ENCODE assay signal across 8 cellular contexts in genomic region chr16:67935096-67935401, GRCh38. TPM values are rescaled to one million over a fixed set of nuclear protein-coding genes. Genes with fewer than 3 reads are reported as not detected.
DNase-seq lines count a peak whose midpoint lies in the region; ATAC-seq and TF ChIP-seq lines count a peak whose summit lies in the region.

No MANE protein-coding gene starts in this region.

- no peaks in the 10 kb centered on the region for H3K27me3 ChIP-seq in GM23248 (replicated peaks; ENCODE audit: insufficient read depth)
- H3K27me3 ChIP-seq in gastrocnemius medialis, result no peaks in the 10 kb centered on the region

- H4K20me1 ChIP-seq in GM23248 (ENCODE audit: insufficient read depth), result no peaks in the 10 kb centered on the region

- no peaks in the 10 kb centered on the region for H3K9me2 ChIP-seq in GM23248 (ENCODE audit: insufficient read depth)

- peak overlapping the region; percentile 92 for H3K9ac ChIP-seq in GM23248

- 0 out of 2 replicates have a peak, but pooled peaks cover 3% of the 10 kb centered on the region for H3K79me2 ChIP-seq in GM23248 (ENCODE audit: insufficient read depth)

- peak overlapping the region; percentile 91 for H3K4me2 ChIP-seq in GM23248 (ENCODE audit: unreplicated experiment)

- 33% methylated on average over 12 to 13 of the region's 13 CpGs for WGBS in GM23248 (ENCODE audit: low coverage in 1 of 2, low lambda C conversion rate in 2 of 2, missing lambda C conversion rate in 2 of 2), 2 experiments

- in situ Hi-C loops in GM23248 (cut with MboI), result no loop called here
- in situ Hi-C loops in gastrocnemius medialis (cut with MboI; ENCODE audit: low sequenced_read_pairs in 4 of 4), result loop anchor here in 1 of 4 donors (10.0 kb wide), 1 partner anchor 50 kb away; the partner anchor contains the start of gene NRN1L

- H3K36me3 ChIP-seq in GM23248 (ENCODE audit: low read depth), result no peaks in the 10 kb centered on the region
- H3K36me3 ChIP-seq in gastrocnemius medialis, result peaks cover 0 to 4% of the 10 kb centered on the region in 2 donors

- H2AFZ ChIP-seq in GM23248, result peak overlapping the region; percentile 34

- intact Hi-C loops in Right ventricle myocardium superior (cut with DNase I), result no loop called here
- intact Hi-C loops in gastrocnemius medialis (cut with DNase I; ENCODE audit: low total_unique reads), result loop anchor here (2.0 to 10.0 kb wide), 2 partner anchors 54 to 380 kb away; no protein-coding TSS in a partner anchor

- ATAC-seq in Right ventricle myocardium superior (ENCODE audit: poor library complexity) (peak; percentile 6), gastrocnemius medialis (peak; percentile 3 to 7), HG02870 (IDR thresholded peaks at IDR 0.05; ENCODE audit: unreplicated experiment) (no peak)

- no peak for TF ChIP-seq POLR2A in gastrocnemius medialis (IDR thresholded peaks at IDR 0.05)

- H3K4me1 ChIP-seq in GM23248 (ENCODE audit: insufficient read depth), result peaks cover 15% of the 10 kb centered on the region
- peaks cover 22 to 27% of the 10 kb centered on the region in 2 donors for H3K4me1 ChIP-seq in gastrocnemius medialis

- H3K4me3 ChIP-seq in GM23248 (peak overlapping the region; percentile 92), gastrocnemius medialis (peak overlapping the region; percentile 79 to 99 (median 93))

- DNase-seq in GM23248 (peak; percentile 36), Right ventricle myocardium superior (no peak), gastrocnemius medialis (no peak), hippocampal formation (lab: John Stamatoyannopoulos, UW) (no peak), SKM-1 treated with dmso at 0.1 percent for 144 hours (lab: John Stamatoyannopoulos, UW; ENCODE audit: unreplicated experiment) (no peak)
- no peak for DNase-seq in activated CD4-positive, alpha-beta T cell treated with anti-CD3 and anti-CD28 coated beads, Interleukin-2, amount 50 U/mL, for 1 hour

- H3K27ac ChIP-seq in GM23248, result peak overlapping the region; percentile 79; the same call in 1 of the 2 replicates
- peak overlapping the region; percentile 85 for H3K27ac ChIP-seq in VCaP
- peak overlapping the region; percentile 91 to 98 (median 94) for H3K27ac ChIP-seq in gastrocnemius medialis

- TF ChIP-seq CTCF in VCaP (conservative IDR thresholded peaks at IDR 0.05), result no peak
- no peak for TF ChIP-seq CTCF in gastrocnemius medialis (IDR thresholded peaks at IDR 0.05 in 4 of 5, conservative IDR thresholded peaks at IDR 0.05 in 1 of 5)

- H3K9me3 ChIP-seq in GM23248 (ENCODE audit: low read depth) (no peaks in the 10 kb centered on the region), gastrocnemius medialis (no peaks in the 10 kb centered on the region)

- H3F3A ChIP-seq in GM23248 (ENCODE audit: insufficient read depth), result peaks cover 15% of the 10 kb centered on the region

RNA-seq across cellular contexts. Expression of gene PSMB10, which starts 1.6 kb away (rescaled TPM):
- 18.9 and 24.8 TPM in 2 replicates for total RNA-seq in GM23248 (2014; rRNA removed; shearing (Covaris generic))
- 49.8 and 55.1 TPM in 2 replicates for polyA plus RNA-seq in GM23248 (2016; fragmentation: Nextera tagmentation; extraction: Ambion mirVana)
- total RNA-seq in Right ventricle myocardium superior (59.0 TPM), gastrocnemius medialis (10 to 100 TPM; 18.3 to 41.4 (median 23.9) TPM)

RNA-seq across cellular contexts. Expression of gene CTRL, which starts 3.4 kb away (rescaled TPM):
- total RNA-seq in GM23248 (2014; rRNA removed; shearing (Covaris generic)), result 0.76 TPM in 1 of 2 replicates, not detected in the other
- polyA plus RNA-seq in GM23248 (2016; fragmentation: Nextera tagmentation; extraction: Ambion mirVana), result 3.8 and 7.4 TPM in 2 replicates
- total RNA-seq in Right ventricle myocardium superior (0.78 TPM), gastrocnemius medialis (under 1 TPM in 1 of 4 donors, not detected in 3; 0.27 TPM)

RNA-seq across cellular contexts. Expression of gene LCAT, which starts 8.9 kb away (rescaled TPM):
- 15.9 and 19.1 TPM in 2 replicates for total RNA-seq in GM23248 (2014; rRNA removed; shearing (Covaris generic))
- polyA plus RNA-seq in GM23248 (2016; fragmentation: Nextera tagmentation; extraction: Ambion mirVana), result 5.3 and 5.4 TPM in 2 replicates
- 21.4 TPM for total RNA-seq in Right ventricle myocardium superior
- 10 to 100 TPM in 1 of 4 donors, 1 to 10 TPM in 3; 2.5 to 18.7 (median 3.5) TPM for total RNA-seq in gastrocnemius medialis

RNA-seq across cellular contexts. Expression of gene SLC12A4, which starts 33.4 kb away (rescaled TPM):
- 93.2 and 101 TPM in 2 replicates for total RNA-seq in GM23248 (2014; rRNA removed; shearing (Covaris generic))
- 57.5 and 63.0 TPM in 2 replicates for polyA plus RNA-seq in GM23248 (2016; fragmentation: Nextera tagmentation; extraction: Ambion mirVana)
- total RNA-seq in Right ventricle myocardium superior (84.3 TPM), gastrocnemius medialis (10 to 100 TPM; 10.4 to 30.8 (median 15.8) TPM)

RNA-seq across cellular contexts. Expression of gene PSKH1, which starts 42.0 kb away (rescaled TPM):
- total RNA-seq in GM23248 (2014; rRNA removed; shearing (Covaris generic)), result 8.1 and 11.5 TPM in 2 replicates
- polyA plus RNA-seq in GM23248 (2016; fragmentation: Nextera tagmentation; extraction: Ambion mirVana), result 22.7 and 23.6 TPM in 2 replicates
- 16.6 TPM for total RNA-seq in Right ventricle myocardium superior
- total RNA-seq in gastrocnemius medialis, result 10 to 100 TPM in 1 of 4 donors, 1 to 10 TPM in 3; 4.1 to 12.7 (median 6.9) TPM
